In genomic region chr4:126853715-126854114, GRCh38 we compare ENCODE assay signal across 27 cellular contexts.
DNase-seq lines count a peak whose midpoint lies in the region; ATAC-seq and TF ChIP-seq lines count a peak whose summit lies in the region.
"Had no signal": no experiment of that assay in that cellular context is flagged by ENCODE, and none has a peak within 500 bp of the region (broad histone marks: within the 10 kb centered on the region; RNA-seq: fewer than 3 reads in every experiment).

No MANE protein-coding gene starts in this region.

- H3K4me3 ChIP-seq in OCI-LY3 (ENCODE audit: low read length): no peak overlapping the region
- H3K4me3 ChIP-seq: BLaER1 treated with 17β-estradiol and CSF1 and Interleukin-3, amounts not matched to agents 10 nM and 100 nM; breast epithelium; right lobe of liver; SJSA1 had no signal

- TF ChIP-seq CTCF in OCI-LY3 (IDR thresholded peaks at IDR 0.05; ENCODE audit: low read depth, low read length): no peak

- no peaks in the 10 kb centered on the region for H4K20me1 ChIP-seq in OCI-LY3 (ENCODE audit: insufficient read depth, low read length)
- H4K20me1 ChIP-seq: BLaER1 treated with 17β-estradiol and CSF1 and Interleukin-3, amounts not matched to agents 10 nM and 100 nM had no signal

- 0 out of 2 replicates have a peak overlapping the region, but pooled peaks have one; percentile 1 for H2AFZ ChIP-seq in OCI-LY3 (ENCODE audit: low read depth, low read length)

- no peaks in the 10 kb centered on the region for H3K27me3 Mint-ChIP-seq in activated CD4-positive, alpha-beta T cell treated with anti-CD3 and anti-CD28 coated beads for 36 hours
- H3K27me3 Mint-ChIP-seq: IgD-negative memory B cell, naive B cell, progenitor cell of endocrine pancreas had no signal

- H3K4me1 ChIP-seq in OCI-LY3 (ENCODE audit: low read length): peaks cover 40% of the 10 kb centered on the region
- H3K4me1 ChIP-seq: breast epithelium, right lobe of liver had no signal

- H3K4me3 Mint-ChIP-seq in activated CD4-positive, alpha-beta T cell treated with anti-CD3 and anti-CD28 coated beads for 36 hours: no peak overlapping the region
- H3K4me3 Mint-ChIP-seq: activated naive CD4-positive, alpha-beta T cell treated with anti-CD3 and anti-CD28 coated beads for 36 hours; IgD-negative memory B cell; mesothelial cell of epicardium; naive B cell had no signal

- H3K9me3 Mint-ChIP-seq in activated CD4-positive, alpha-beta T cell treated with anti-CD3 and anti-CD28 coated beads for 36 hours (ENCODE audit: low read depth): peaks cover 4% of the 10 kb centered on the region

- no peaks in the 10 kb centered on the region for H3K36me3 Mint-ChIP-seq in activated CD4-positive, alpha-beta T cell treated with anti-CD3 and anti-CD28 coated beads for 36 hours (ENCODE audit: low read depth)
- H3K36me3 Mint-ChIP-seq: IgD-negative memory B cell, mesothelial cell of epicardium, naive B cell had no signal

- H3K9ac ChIP-seq in OCI-LY3 (ENCODE audit: low read length): no peak overlapping the region
- H3K9ac ChIP-seq: BLaER1 treated with 17β-estradiol and CSF1 and Interleukin-3, amounts not matched to agents 10 nM and 100 nM had no signal

- H3K79me2 ChIP-seq in OCI-LY3 (ENCODE audit: low read length): no peaks in the 10 kb centered on the region

- POLR2A ChIA-PET in activated CD4-positive, alpha-beta T cell treated with anti-CD3 and anti-CD28 coated beads for 36 hours (lab: Charles Lee): no interaction called here

- DNase-seq in activated CD4-positive, alpha-beta T cell treated with anti-CD3 and anti-CD28 coated beads for 36 hours: no peak
- DNase-seq in activated gamma-delta T cell (lab: John Stamatoyannopoulos, UW): no peak
- DNase-seq: activated CD4-positive, alpha-beta T cell treated with anti-CD3 and anti-CD28 coated beads, Interleukin-2, amount 50 U/mL, for 4 hours; activated CD4-positive, CD25-positive, alpha-beta regulatory T cell; activated naive CD4-positive, alpha-beta T cell treated with anti-CD3 and anti-CD28 coated beads for 36 hours; amygdala; naive B cell; NCI-H1105; NCI-H2029 treated with DMSO at 0.1 percent for 48 hours; NCI-H748 treated with DMSO at 0.1 percent for 48 hours; right lobe of liver; RPMI8226; stimulated activated CD4-positive, alpha-beta T cell treated with anti-CD3 and anti-CD28 coated beads, Interleukin-4, amount 100 ng/mL, for 1 hour; T-helper 1 cell; trophoblast cell had no signal

- H3K27me3 ChIP-seq in OCI-LY3 (ENCODE audit: low read depth, low read length): no peaks in the 10 kb centered on the region
- H3K27me3 ChIP-seq: BLaER1 treated with 17β-estradiol and CSF1 and Interleukin-3, amounts not matched to agents 10 nM and 100 nM; breast epithelium; neutrophil; right lobe of liver; SJSA1 had no signal

- CTCF ChIA-PET in activated CD4-positive, alpha-beta T cell treated with anti-CD3 and anti-CD28 coated beads for 36 hours (lab: Charles Lee): no interaction called here

- H3K4me1 Mint-ChIP-seq in activated CD4-positive, alpha-beta T cell treated with anti-CD3 and anti-CD28 coated beads for 36 hours: no peaks in the 10 kb centered on the region
- H3K4me1 Mint-ChIP-seq: IgD-negative memory B cell, mesothelial cell of epicardium, naive B cell had no signal

- no peak overlapping the region for H3K27ac Mint-ChIP-seq in activated CD4-positive, alpha-beta T cell treated with anti-CD3 and anti-CD28 coated beads for 36 hours
- H3K27ac Mint-ChIP-seq: activated naive CD4-positive, alpha-beta T cell treated with anti-CD3 and anti-CD28 coated beads for 36 hours; IgD-negative memory B cell; mesothelial cell of epicardium; naive B cell; progenitor cell of endocrine pancreas had no signal

- H3K9me3 ChIP-seq in OCI-LY3 (ENCODE audit: insufficient read depth, low read length): no peaks in the 10 kb centered on the region
- H3K9me3 ChIP-seq: BLaER1 treated with 17β-estradiol and CSF1 and Interleukin-3, amounts not matched to agents 10 nM and 100 nM; breast epithelium; neutrophil; right lobe of liver; SJSA1 had no signal

- ATAC-seq in GM18861 (IDR thresholded peaks at IDR 0.05; ENCODE audit: unreplicated experiment) (peak; percentile 77), GM21423 (IDR thresholded peaks at IDR 0.05; ENCODE audit: unreplicated experiment) (peak; percentile 59), HG03095 (IDR thresholded peaks at IDR 0.05; ENCODE audit: unreplicated experiment) (peak; percentile 47), GM21529 (IDR thresholded peaks at IDR 0.05; ENCODE audit: unreplicated experiment) (no peak)
- ATAC-seq in activated CD4-positive, alpha-beta T cell treated with anti-CD3 and anti-CD28 coated beads for 36 hours: no peak
- ATAC-seq: right lobe of liver had no signal

- intact Hi-C loops in activated CD4-positive, alpha-beta T cell treated with anti-CD3 and anti-CD28 coated beads for 36 hours (cut with DNase I, micrococcal nuclease): no loop called here

- no peaks in the 10 kb centered on the region for H3K36me3 ChIP-seq in OCI-LY3 (replicated peaks; ENCODE audit: low read depth, low read length)
- H3K36me3 ChIP-seq: BLaER1 treated with 17β-estradiol and CSF1 and Interleukin-3, amounts not matched to agents 10 nM and 100 nM; breast epithelium; neutrophil; right lobe of liver; SJSA1 had no signal

- H3K4me2 ChIP-seq in OCI-LY3 (ENCODE audit: low read length): peak overlapping the region; percentile 34
- H3K4me2 ChIP-seq: BLaER1 treated with 17β-estradiol and CSF1 and Interleukin-3, amounts not matched to agents 10 nM and 100 nM had no signal

- H3K27ac ChIP-seq in OCI-LY3 (ENCODE audit: low read length): peak overlapping the region; percentile 70
- H3K27ac ChIP-seq: BLaER1 treated with 17β-estradiol and CSF1 and Interleukin-3, amounts not matched to agents 10 nM and 100 nM; breast epithelium; neutrophil; right lobe of liver; SJSA1 had no signal

Comparison
In these comparisons a context has a peak if more than half of its experiments do, and no peak if none do; other contexts are left out.
1. ATAC-seq: peak in GM18861 (single experiment), GM21423 (single experiment) and HG03095 (single experiment); none in GM21529 (single experiment) and activated CD4-positive, alpha-beta T cell treated with anti-CD3 and anti-CD28 coated beads for 36 hours (single experiment).